ENCODE assay signal across 8 cellular contexts in the genomic region with DNA sequence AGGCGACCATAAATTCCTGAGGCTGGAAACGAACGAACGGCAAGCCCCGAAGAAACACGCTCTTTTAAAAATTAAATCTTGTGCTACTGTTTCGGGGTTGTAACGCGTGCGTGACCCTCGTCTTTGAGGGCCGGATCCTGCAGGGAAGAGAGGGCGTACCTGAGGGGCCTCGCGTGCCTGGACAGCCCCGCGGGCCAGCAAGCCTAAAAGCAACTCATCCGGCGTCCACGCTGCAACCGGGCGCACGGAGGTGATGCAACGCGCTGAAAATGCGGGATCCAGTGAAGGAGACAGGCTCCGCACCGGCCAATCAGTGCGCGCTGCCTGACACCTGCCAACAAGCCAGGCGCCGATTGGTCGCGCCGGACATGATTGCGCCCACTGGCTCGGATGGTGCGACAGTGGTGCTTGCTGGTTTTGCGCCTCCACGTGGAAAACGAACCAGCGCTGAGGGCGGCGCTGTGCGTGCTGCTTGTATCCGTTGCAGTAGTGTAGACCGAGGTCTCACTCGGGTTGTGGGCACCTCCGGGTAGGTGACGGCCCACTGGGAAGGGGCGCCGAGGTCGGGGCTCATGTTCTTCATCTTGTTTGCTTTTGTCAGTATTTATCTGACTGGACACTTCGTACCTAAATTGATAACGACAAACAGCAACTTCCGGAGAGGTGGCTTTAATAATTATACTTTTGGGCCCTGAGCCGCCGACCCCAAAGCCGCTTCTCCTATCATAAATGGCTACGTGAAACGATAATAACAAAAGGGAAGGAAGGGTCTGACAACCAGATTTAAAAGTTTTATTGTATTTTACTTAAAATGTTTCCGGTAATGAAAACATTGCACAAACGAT.
DNase-seq lines count a peak whose midpoint lies in the region; ATAC-seq lines count a peak whose summit lies in the region.

A gene (minus strand): TSS at position 246 of the 845 bp plus-strand sequence. CDS start 4,278 bp downstream, outside the sequence.

- peaks cover 34 to 64% (median 53%) of the 10 kb centered on the region in 11 experiments for H3K36me3 ChIP-seq in BLaER1 treated with 17β-estradiol and CSF1 and Interleukin-3, amounts not matched to agents 10 nM and 100 nM

- H3K9me3 ChIP-seq in BLaER1 treated with 17β-estradiol and CSF1 and Interleukin-3, amounts not matched to agents 10 nM and 100 nM (replicated peaks in 1 of 11) = no peaks in the 10 kb centered on the region

- H3K9ac ChIP-seq in BLaER1 treated with 17β-estradiol and CSF1 and Interleukin-3, amounts not matched to agents 10 nM and 100 nM = peak within 1 kb of the TSS; percentile 78 to 97 (median 89)

- peaks cover 42 to 68% (median 64%) of the 10 kb centered on the region in 10 experiments for H3K4me1 ChIP-seq in BLaER1 treated with 17β-estradiol and CSF1 and Interleukin-3, amounts not matched to agents 10 nM and 100 nM

- H4K20me1 ChIP-seq in BLaER1 treated with 17β-estradiol and CSF1 and Interleukin-3, amounts not matched to agents 10 nM and 100 nM = peaks cover under 1 to 40% (median 36%) of the 10 kb centered on the region in 11 experiments; a peak in 17 of 22 replicates

- peak within 1 kb of the TSS; percentile 66 to 87 (median 80) for H3K4me3 ChIP-seq in BLaER1 treated with 17β-estradiol and CSF1 and Interleukin-3, amounts not matched to agents 10 nM and 100 nM

- DNase-seq in GM19240 (ENCODE audit: insufficient read length, low spot score) (peak; percentile 72), NCI-H524 treated with DMSO at 0.1 percent for 48 hours (lab: John Stamatoyannopoulos, UW) (peak; percentile 94), kidney glomerular epithelial cell (lab: John Stamatoyannopoulos, UW) (peak; percentile 96)
- peak; percentile 98 to 100 for DNase-seq in activated CD4-positive, alpha-beta T cell treated with anti-CD3 and anti-CD28 coated beads for 4 hours
- peak; percentile 98 to 100 for DNase-seq in stimulated activated CD4-positive, alpha-beta T cell treated with anti-CD3 and anti-CD28 coated beads, Interleukin-1b, Interleukin-23, amount 100 ng/mL, for 1 hour (ENCODE audit: low read depth in 2 of 2)

- peak within 1 kb of the TSS; percentile 74 to 98 (median 88); a peak in 21 of 22 replicates for H3K27ac ChIP-seq in BLaER1 treated with 17β-estradiol and CSF1 and Interleukin-3, amounts not matched to agents 10 nM and 100 nM
- H3K27ac ChIP-seq in cingulate gyrus (ENCODE audit: low read depth, low read length) = peak within 1 kb of the TSS; percentile 30

- ATAC-seq in HG03460 (IDR thresholded peaks at IDR 0.05; ENCODE audit: unreplicated experiment) = peak; percentile 96

- H3K27me3 ChIP-seq in BLaER1 treated with 17β-estradiol and CSF1 and Interleukin-3, amounts not matched to agents 10 nM and 100 nM = no peaks in the 10 kb centered on the region

- H3K4me2 ChIP-seq in BLaER1 treated with 17β-estradiol and CSF1 and Interleukin-3, amounts not matched to agents 10 nM and 100 nM = peak within 1 kb of the TSS; percentile 78 to 99 (median 96)

Comparison
In these comparisons a context has a peak if more than half of its experiments do, and no peak if none do; other contexts are left out.
1. Peak in every context shown above with its lines: DNase-seq, ATAC-seq, H3K4me3 ChIP-seq and H3K27ac ChIP-seq.